ENCODE assay signal across 1 cellular context in the genomic region with DNA sequence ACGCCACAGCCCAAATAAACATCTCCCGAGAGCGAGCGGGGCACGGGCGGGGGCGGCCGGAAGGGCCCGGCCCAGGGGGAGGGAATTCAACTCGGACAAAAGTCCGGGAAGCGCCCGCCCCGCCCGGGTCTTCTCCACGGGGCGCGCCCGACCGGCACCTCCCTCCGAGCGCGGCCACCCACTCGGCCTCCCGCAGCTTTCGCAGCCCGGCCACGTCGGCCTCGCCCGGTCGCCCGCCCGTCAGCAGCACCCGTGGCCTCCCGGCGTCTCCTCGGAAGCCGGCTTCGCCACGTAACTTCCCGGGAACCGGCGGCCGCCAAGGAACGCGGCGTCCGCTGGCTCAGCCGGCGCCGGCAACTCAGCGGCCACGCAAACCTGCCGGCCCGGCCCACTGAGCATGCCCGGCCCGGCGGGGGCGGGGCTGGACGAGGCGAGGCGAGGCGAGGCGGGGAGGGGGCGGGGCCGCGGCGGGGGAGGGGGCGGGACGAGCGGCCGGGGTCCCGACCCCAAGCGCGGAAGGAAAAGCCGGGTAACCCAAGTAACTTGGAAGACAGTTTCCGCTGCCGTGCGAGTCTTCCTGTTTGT.
TF ChIP-seq lines count a peak whose summit lies in the region.

Gene TJP1 (minus strand): TSS at position 369 of the 585 bp plus-strand sequence. CDS start 440 bp downstream, outside the sequence.

TF ChIP-seq in HEK293, 187 proteins besides CTCF, POLR2A, EP300 and RAD21 (continued from another document and continues in another):
- TF ChIP-seq ZNF155 (tag by site-specific recombination; IDR thresholded peaks at IDR 0.05) (no peak), ZNF16 (tag by site-specific recombination; IDR thresholded peaks at IDR 0.05; ENCODE audit: low read depth) (no peak), IKZF3 (tag by site-specific recombination; IDR thresholded peaks at IDR 0.05) (peak; percentile 76), ZNF621 (tag by site-specific recombination; IDR thresholded peaks at IDR 0.05) (no peak), KLF9 (tag by site-specific recombination; IDR thresholded peaks at IDR 0.05; ENCODE audit: low read depth) (no peak), ZNF777 (tag by site-specific recombination; IDR thresholded peaks at IDR 0.05; ENCODE audit: borderline replicate concordance) (no peak), ZNF140 (tag by site-specific recombination; IDR thresholded peaks at IDR 0.05) (no peak), ZNF704 (tag by site-specific recombination; IDR thresholded peaks at IDR 0.05) (no peak), PRDM10 (tag by site-specific recombination; IDR thresholded peaks at IDR 0.05) (no peak), OSR2 (tag by site-specific recombination; IDR thresholded peaks at IDR 0.05) (no peak), WT1 (tag by site-specific recombination; IDR thresholded peaks at IDR 0.05) (no peak), ZNF157 (tag by site-specific recombination; IDR thresholded peaks at IDR 0.05) (no peak), ZFP41 (tag by site-specific recombination; IDR thresholded peaks at IDR 0.05; ENCODE audit: borderline replicate concordance) (no peak), ZNF610 (tag by site-specific recombination; IDR thresholded peaks at IDR 0.05; ENCODE audit: borderline replicate concordance) (no peak), KLF8 (tag by site-specific recombination; IDR thresholded peaks at IDR 0.05) (peak; percentile 47; the same call in 1 of the 2 replicates), ZNF350 (tag by site-specific recombination; IDR thresholded peaks at IDR 0.05) (no peak), ZBTB11 (tag by site-specific recombination; conservative IDR thresholded peaks at IDR 0.05; ENCODE audit: low read depth) (peak; percentile 70), FEZF1 (tag by site-specific recombination; IDR thresholded peaks at IDR 0.05) (no peak), ZNF585B (tag by site-specific recombination; IDR thresholded peaks at IDR 0.05) (no peak), ZNF302 (tag by site-specific recombination; IDR thresholded peaks at IDR 0.05; ENCODE audit: low read depth) (no peak), ZNF202 (tag by site-specific recombination; IDR thresholded peaks at IDR 0.05; ENCODE audit: borderline replicate concordance) (no peak), ZNF747 (tag by site-specific recombination; IDR thresholded peaks at IDR 0.05) (no peak), ZNF626 (tag by site-specific recombination; IDR thresholded peaks at IDR 0.05) (no peak), PBX3 (CRISPR knock-in tag; IDR thresholded peaks at IDR 0.05) (no peak), ZBTB7A (tag by site-specific recombination; IDR thresholded peaks at IDR 0.05; ENCODE audit: low read depth) (no peak), ZNF830 (tag by site-specific recombination; IDR thresholded peaks at IDR 0.05; ENCODE audit: low read depth) (no peak), ZFP37 (tag by site-specific recombination; IDR thresholded peaks at IDR 0.05) (no peak), ZNF776 (tag by site-specific recombination; IDR thresholded peaks at IDR 0.05; ENCODE audit: borderline replicate concordance) (no peak), ZNF596 (tag by site-specific recombination; IDR thresholded peaks at IDR 0.05) (no peak), ZFP69B (tag by site-specific recombination; IDR thresholded peaks at IDR 0.05) (no peak), KLF10 (tag by site-specific recombination; IDR thresholded peaks at IDR 0.05) (no peak), ZNF223 (tag by site-specific recombination; IDR thresholded peaks at IDR 0.05) (no peak), ZNF510 (tag by site-specific recombination; IDR thresholded peaks at IDR 0.05; ENCODE audit: insufficient replicate concordance) (no peak), KLF16 (tag by site-specific recombination; IDR thresholded peaks at IDR 0.05) (no peak), SALL2 (tag by site-specific recombination; IDR thresholded peaks at IDR 0.05; ENCODE audit: borderline replicate concordance) (no peak), ZNF416 (tag by site-specific recombination; IDR thresholded peaks at IDR 0.05) (no peak), BCL11A (tag by site-specific recombination; IDR thresholded peaks at IDR 0.05; ENCODE audit: low read depth) (no peak), KLF1 (tag by site-specific recombination; IDR thresholded peaks at IDR 0.05) (peak; percentile 57), ZSCAN5A (tag by site-specific recombination; IDR thresholded peaks at IDR 0.05) (no peak), ZNF114 (tag by site-specific recombination; IDR thresholded peaks at IDR 0.05) (no peak)
- TF ChIP-seq, protein P1, sequence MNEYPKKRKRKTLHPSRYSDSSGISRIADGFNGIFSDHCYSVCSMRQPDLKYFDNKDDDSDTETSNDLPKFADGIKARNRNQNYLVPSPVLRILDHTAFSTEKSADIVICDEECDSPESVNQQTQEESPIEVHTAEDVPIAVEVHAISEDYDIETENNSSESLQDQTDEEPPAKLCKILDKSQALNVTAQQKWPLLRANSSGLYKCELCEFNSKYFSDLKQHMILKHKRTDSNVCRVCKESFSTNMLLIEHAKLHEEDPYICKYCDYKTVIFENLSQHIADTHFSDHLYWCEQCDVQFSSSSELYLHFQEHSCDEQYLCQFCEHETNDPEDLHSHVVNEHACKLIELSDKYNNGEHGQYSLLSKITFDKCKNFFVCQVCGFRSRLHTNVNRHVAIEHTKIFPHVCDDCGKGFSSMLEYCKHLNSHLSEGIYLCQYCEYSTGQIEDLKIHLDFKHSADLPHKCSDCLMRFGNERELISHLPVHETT (tag by site-specific recombination; IDR thresholded peaks at IDR 0.05), result no peak
- TF ChIP-seq, protein P2, sequence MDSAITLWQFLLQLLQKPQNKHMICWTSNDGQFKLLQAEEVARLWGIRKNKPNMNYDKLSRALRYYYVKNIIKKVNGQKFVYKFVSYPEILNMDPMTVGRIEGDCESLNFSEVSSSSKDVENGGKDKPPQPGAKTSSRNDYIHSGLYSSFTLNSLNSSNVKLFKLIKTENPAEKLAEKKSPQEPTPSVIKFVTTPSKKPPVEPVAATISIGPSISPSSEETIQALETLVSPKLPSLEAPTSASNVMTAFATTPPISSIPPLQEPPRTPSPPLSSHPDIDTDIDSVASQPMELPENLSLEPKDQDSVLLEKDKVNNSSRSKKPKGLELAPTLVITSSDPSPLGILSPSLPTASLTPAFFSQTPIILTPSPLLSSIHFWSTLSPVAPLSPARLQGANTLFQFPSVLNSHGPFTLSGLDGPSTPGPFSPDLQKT (IDR thresholded peaks at IDR 0.05; ENCODE audit: borderline replicate concordance, low read depth, low read length), result no peak
- TF ChIP-seq, protein P3, sequence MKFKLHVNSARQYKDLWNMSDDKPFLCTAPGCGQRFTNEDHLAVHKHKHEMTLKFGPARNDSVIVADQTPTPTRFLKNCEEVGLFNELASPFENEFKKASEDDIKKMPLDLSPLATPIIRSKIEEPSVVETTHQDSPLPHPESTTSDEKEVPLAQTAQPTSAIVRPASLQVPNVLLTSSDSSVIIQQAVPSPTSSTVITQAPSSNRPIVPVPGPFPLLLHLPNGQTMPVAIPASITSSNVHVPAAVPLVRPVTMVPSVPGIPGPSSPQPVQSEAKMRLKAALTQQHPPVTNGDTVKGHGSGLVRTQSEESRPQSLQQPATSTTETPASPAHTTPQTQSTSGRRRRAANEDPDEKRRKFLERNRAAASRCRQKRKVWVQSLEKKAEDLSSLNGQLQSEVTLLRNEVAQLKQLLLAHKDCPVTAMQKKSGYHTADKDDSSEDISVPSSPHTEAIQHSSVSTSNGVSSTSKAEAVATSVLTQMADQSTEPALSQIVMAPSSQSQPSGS (tag by site-specific recombination; IDR thresholded peaks at IDR 0.05; ENCODE audit: low read depth), result no peak
